8 cellular contexts compared by ENCODE assay signal in genomic region chr17:50344712-50345380, GRCh38. TPM values are rescaled to one million over a fixed set of nuclear protein-coding genes. Genes with fewer than 3 reads are reported as not detected.
DNase-seq lines count a peak whose midpoint lies in the region; ATAC-seq and TF ChIP-seq lines count a peak whose summit lies in the region.

No MANE protein-coding gene starts in this region.

- POLR2A ChIA-PET in activated B cell treated with CpG ODN at 0.5 μM for 24 hours (lab: Charles Lee) = interaction anchor here (0.7 kb wide), 2 partner anchors 56 to 220 kb away, joined by 3 to 5 read pairs; no protein-coding TSS in a partner anchor

- ATAC-seq in CD4-positive, CD25-positive, alpha-beta regulatory T cell (ENCODE audit: low read depth in 2 of 2) = no peak
- ATAC-seq in activated B cell treated with CpG ODN at 0.5 μM for 24 hours (ENCODE audit: low read depth) (no peak), HG03097 (IDR thresholded peaks at IDR 0.05; ENCODE audit: low FRiP score, unreplicated experiment) (no peak), HG02571 (IDR thresholded peaks at IDR 0.05; ENCODE audit: unreplicated experiment) (no peak), GM21576 (IDR thresholded peaks at IDR 0.05; ENCODE audit: unreplicated experiment) (no peak)

- peak overlapping the region; percentile 81 to 92 (median 88) for H3K4me3 Mint-ChIP-seq in CD4-positive, CD25-positive, alpha-beta regulatory T cell
- peak overlapping the region; percentile 78 for H3K4me3 Mint-ChIP-seq in activated B cell treated with CpG ODN at 0.5 μM for 24 hours

- DNase-seq in CD4-positive, CD25-positive, alpha-beta regulatory T cell = no peak
- peak; percentile 29 for DNase-seq in HT-29 (ENCODE audit: low spot score)
- no peak for DNase-seq in activated B cell treated with CpG ODN at 0.5 μM for 24 hours
- DNase-seq in mesenchymal stem cell = no peak
- DNase-seq in stimulated activated CD8-positive, alpha-beta memory T cell treated with anti-CD3 and anti-CD28 coated beads, Interleukin-4, amount 100 ng/mL, for 48 hours = no peak

- no peak overlapping the region for H4K91ac ChIP-seq in mesenchymal stem cell (ENCODE audit: low read length)

- peaks cover 12% of the 10 kb centered on the region for H3K27me3 Mint-ChIP-seq in CD4-positive, CD25-positive, alpha-beta regulatory T cell
- no peaks in the 10 kb centered on the region for H3K27me3 Mint-ChIP-seq in activated B cell treated with CpG ODN at 0.5 μM for 24 hours

- peak overlapping the region; percentile 47 to 86 (median 64) for H3K27ac Mint-ChIP-seq in CD4-positive, CD25-positive, alpha-beta regulatory T cell
- no peak overlapping the region for H3K27ac Mint-ChIP-seq in activated B cell treated with CpG ODN at 0.5 μM for 24 hours

- intact Hi-C loops in activated B cell treated with CpG ODN at 0.5 μM for 24 hours (cut with micrococcal nuclease) = loop anchor here (1.0 kb wide), 2 partner anchors 27 to 134 kb away; no protein-coding TSS in a partner anchor

- no peak overlapping the region for H3K4ac ChIP-seq in mesenchymal stem cell (ENCODE audit: low read depth in 1 of 2, low read length in 2 of 2)

- H3K9me3 Mint-ChIP-seq in CD4-positive, CD25-positive, alpha-beta regulatory T cell = peaks cover 0 to 2% (median 0%) of the 10 kb centered on the region in 7 donors
- no peaks in the 10 kb centered on the region for H3K9me3 Mint-ChIP-seq in activated B cell treated with CpG ODN at 0.5 μM for 24 hours

- H2BK120ac ChIP-seq in mesenchymal stem cell (ENCODE audit: low read depth, low read length) = no peak overlapping the region

- H4K8ac ChIP-seq in mesenchymal stem cell (ENCODE audit: low read length) = no peak overlapping the region

- H2BK15ac ChIP-seq in mesenchymal stem cell (ENCODE audit: low read depth, poor library complexity, severe bottlenecking) = no peak overlapping the region

- H2BK12ac ChIP-seq in mesenchymal stem cell (ENCODE audit: low read length in 2 of 2) = peak overlapping the region in 1 of 2 experiments; percentile 59

- no peaks in the 10 kb centered on the region for H3K36me3 Mint-ChIP-seq in CD4-positive, CD25-positive, alpha-beta regulatory T cell
- peaks cover 1% of the 10 kb centered on the region for H3K36me3 Mint-ChIP-seq in activated B cell treated with CpG ODN at 0.5 μM for 24 hours (ENCODE audit: low read depth)

- peaks cover 0 to 38% (median 13%) of the 10 kb centered on the region in 4 donors for H3K4me1 Mint-ChIP-seq in CD4-positive, CD25-positive, alpha-beta regulatory T cell
- H3K4me1 Mint-ChIP-seq in activated B cell treated with CpG ODN at 0.5 μM for 24 hours = peaks cover 24% of the 10 kb centered on the region

- peak overlapping the region; percentile 59 for H3K4me3 ChIP-seq in CD4-positive, CD25-positive, alpha-beta regulatory T cell (ENCODE audit: low read depth, low read length)
- no peak overlapping the region for H3K4me3 ChIP-seq in mesenchymal stem cell (ENCODE audit: insufficient read depth in 1 of 2, low read depth in 1 of 2, low read length in 2 of 2)

- H3K14ac ChIP-seq in mesenchymal stem cell (ENCODE audit: low read length in 2 of 2) = no peak overlapping the region

- H2BK5ac ChIP-seq in mesenchymal stem cell (ENCODE audit: low read depth, low read length, poor library complexity, severe bottlenecking) = no peak overlapping the region

- no peaks in the 10 kb centered on the region for H3K9me3 ChIP-seq in CD4-positive, CD25-positive, alpha-beta regulatory T cell (ENCODE audit: control insufficient read depth in 2 of 2, low read length in 2 of 2)
- H3K9me3 ChIP-seq in mesenchymal stem cell (ENCODE audit: control insufficient read depth, low read length) = no peaks in the 10 kb centered on the region

- TF ChIP-seq CTCF in activated B cell treated with CpG ODN at 0.5 μM for 24 hours (IDR thresholded peaks at IDR 0.05) = no peak

- no peaks in the 10 kb centered on the region for H3K36me3 ChIP-seq in CD4-positive, CD25-positive, alpha-beta regulatory T cell (ENCODE audit: control insufficient read depth, insufficient read depth, low read length)
- H3K36me3 ChIP-seq in mesenchymal stem cell (ENCODE audit: control insufficient read depth in 1 of 2, insufficient read depth in 2 of 2, low read depth in 1 of 2, low read length in 2 of 2) = peaks cover 0 to 3% of the 10 kb centered on the region in 2 experiments

- H3K4me2 ChIP-seq in mesenchymal stem cell (ENCODE audit: low read length, poor library complexity, severe bottlenecking) = peak overlapping the region; percentile 82

- H3K9ac ChIP-seq in mesenchymal stem cell (ENCODE audit: low read length) = no peak overlapping the region

- 79% methylated on average over 13 of the region's 13 CpGs for WGBS in mesenchymal stem cell

- no peak overlapping the region for H3K18ac ChIP-seq in mesenchymal stem cell (ENCODE audit: low read depth in 1 of 2, low read length in 2 of 2)

- no peak overlapping the region for H2AFZ ChIP-seq in mesenchymal stem cell (ENCODE audit: low read depth, low read length)

- H3K27me3 ChIP-seq in CD4-positive, CD25-positive, alpha-beta regulatory T cell (ENCODE audit: control insufficient read depth, insufficient read depth, low read length) = peaks cover 3% of the 10 kb centered on the region
- no peaks in the 10 kb centered on the region for H3K27me3 ChIP-seq in mesenchymal stem cell (ENCODE audit: control insufficient read depth in 1 of 2, insufficient read depth in 1 of 2, low read length in 2 of 2)

- peaks cover 26% of the 10 kb centered on the region for H3K4me1 ChIP-seq in CD4-positive, CD25-positive, alpha-beta regulatory T cell (ENCODE audit: control insufficient read depth, insufficient read depth, low read length, poor library complexity, severe bottlenecking)
- peaks cover 29% of the 10 kb centered on the region for H3K4me1 ChIP-seq in mesenchymal stem cell (ENCODE audit: control insufficient read depth, insufficient read depth, low read depth, low read length)

- no peak overlapping the region for H3K27ac ChIP-seq in CD4-positive, CD25-positive, alpha-beta regulatory T cell (ENCODE audit: insufficient read depth, low read length, poor library complexity, severe bottlenecking)
- no peak overlapping the region for H3K27ac ChIP-seq in mesenchymal stem cell (ENCODE audit: low read length, poor library complexity, severe bottlenecking)

- H3K79me1 ChIP-seq in mesenchymal stem cell (replicated peaks; ENCODE audit: low read length, poor library complexity, severe bottlenecking) = peaks cover 20% of the 10 kb centered on the region

- H2AK5ac ChIP-seq in mesenchymal stem cell (ENCODE audit: low read length, severe bottlenecking) = no peak overlapping the region

- CTCF ChIA-PET in activated B cell treated with CpG ODN at 0.5 μM for 24 hours (lab: Charles Lee) = no interaction called here

- H3K23ac ChIP-seq in mesenchymal stem cell (ENCODE audit: low read length in 2 of 2) = peak overlapping the region in 1 of 2 experiments; percentile 70

RNA-seq across cellular contexts. Expression of gene XYLT2, which starts 1.1 kb away (rescaled TPM):
- total RNA-seq in CD4-positive, CD25-positive, alpha-beta regulatory T cell = 15.5 TPM
- 10 to 100 TPM in 2 of 4 donors, 1 to 10 TPM in 2; 6.2 to 15.9 (median 11.3) TPM for polyA plus RNA-seq in CD4-positive, CD25-positive, alpha-beta regulatory T cell
- 34.6 and 40.0 TPM in 2 replicates for total RNA-seq in HT-29 (2014; rRNA removed; shearing (Covaris generic))
- 20.3 and 21.4 TPM in 2 replicates for total RNA-seq in activated B cell treated with CpG ODN at 0.5 μM for 24 hours
- 27.9 TPM for polyA plus RNA-seq in mesenchymal stem cell (2013, experiment 1 of 2)
- polyA plus RNA-seq in mesenchymal stem cell (2013, experiment 2 of 2) = 27.6 TPM

RNA-seq across cellular contexts. Expression of gene MRPL27, which starts 28.1 kb away (rescaled TPM):
- 33.5 TPM for total RNA-seq in CD4-positive, CD25-positive, alpha-beta regulatory T cell
- polyA plus RNA-seq in CD4-positive, CD25-positive, alpha-beta regulatory T cell = 10 to 100 TPM; 61.6 to 86.7 (median 80.2) TPM
- total RNA-seq in HT-29 (2014; rRNA removed; shearing (Covaris generic)) = 71.2 and 120 TPM in 2 replicates
- 45.0 and 49.2 TPM in 2 replicates for total RNA-seq in activated B cell treated with CpG ODN at 0.5 μM for 24 hours
- 75.2 TPM for polyA plus RNA-seq in mesenchymal stem cell (2013, experiment 1 of 2)
- polyA plus RNA-seq in mesenchymal stem cell (2013, experiment 2 of 2) = 75.5 TPM

RNA-seq across cellular contexts. Expression of gene EME1, which starts 28.2 kb away (rescaled TPM):
- 0.81 TPM for total RNA-seq in CD4-positive, CD25-positive, alpha-beta regulatory T cell
- 1 to 10 TPM in 1 of 4 donors, under 1 TPM in 2, not detected in 1; 0.49 to 1.5 (median 0.59) TPM for polyA plus RNA-seq in CD4-positive, CD25-positive, alpha-beta regulatory T cell
- total RNA-seq in HT-29 (2014; rRNA removed; shearing (Covaris generic)) = 7.5 and 11.8 TPM in 2 replicates
- 3.1 and 3.6 TPM in 2 replicates for total RNA-seq in activated B cell treated with CpG ODN at 0.5 μM for 24 hours
- polyA plus RNA-seq in mesenchymal stem cell (2013, experiment 1 of 2) = 1.1 TPM
- polyA plus RNA-seq in mesenchymal stem cell (2013, experiment 2 of 2) = 1.1 TPM

RNA-seq across cellular contexts. Expression of gene LRRC59, which starts 52.5 kb away (rescaled TPM):
- total RNA-seq in CD4-positive, CD25-positive, alpha-beta regulatory T cell = 49.9 TPM
- polyA plus RNA-seq in CD4-positive, CD25-positive, alpha-beta regulatory T cell = 10 to 100 TPM; 17.2 to 24.0 (median 20.5) TPM
- total RNA-seq in HT-29 (2014; rRNA removed; shearing (Covaris generic)) = 137 and 155 TPM in 2 replicates
- 41.8 and 42.0 TPM in 2 replicates for total RNA-seq in activated B cell treated with CpG ODN at 0.5 μM for 24 hours
- polyA plus RNA-seq in mesenchymal stem cell (2013, experiment 1 of 2) = 126 TPM
- polyA plus RNA-seq in mesenchymal stem cell (2013, experiment 2 of 2) = 126 TPM
